ENCODE assay signal across 19 cellular contexts in genomic region chr20:57410398-57411323, GRCh38. TPM values are rescaled to one million over a fixed set of nuclear protein-coding genes. Genes with fewer than 3 reads are reported as not detected.
A peak's percentile ranks its signal among the peaks of the same experiment; 100 is the strongest.
DNase-seq lines count a peak whose midpoint lies in the region; ATAC-seq, FAIRE-seq and TF ChIP-seq lines count a peak whose summit lies in the region.
"Had no signal": no experiment of that assay in that cellular context is flagged by ENCODE, and none has a peak within 500 bp of the region (broad histone marks: within the 10 kb centered on the region; RNA-seq: fewer than 3 reads in every experiment).

No MANE protein-coding gene starts in this region.

- H4K20me1 ChIP-seq in BLaER1 (peaks cover 49% of the 10 kb centered on the region), K562 (replicated peaks; ENCODE audit: control insufficient read depth, insufficient read depth, low read length) (peaks cover 14% of the 10 kb centered on the region)

- FAIRE-seq in K562 (lab: Jason Lieb, UNC): peak; percentile 63
- FAIRE-seq: colon, pancreas had no signal

- peaks cover 78% of the 10 kb centered on the region for H3K4me1 ChIP-seq in BLaER1
- H3K4me1 ChIP-seq in CD8-positive, alpha-beta T cell (ENCODE audit: insufficient read depth, low read length): peaks cover 13% of the 10 kb centered on the region
- peaks cover 73 to 86% of the 10 kb centered on the region in 2 experiments for H3K4me1 ChIP-seq in K562 (replicated peaks in 1 of 2; ENCODE audit: control insufficient read depth in 2 of 2, insufficient read depth in 2 of 2, low read length in 2 of 2)
- no peaks in the 10 kb centered on the region for H3K4me1 ChIP-seq in thyroid gland
- H3K4me1 ChIP-seq: foreskin keratinocyte, pancreas, suprapubic skin had no signal

- in situ Hi-C loops in K562 (cut with MboI): no loop called here

- H3K27me3 ChIP-seq in BLaER1: no peaks in the 10 kb centered on the region
- H3K27me3 ChIP-seq in CD8-positive, alpha-beta T cell (ENCODE audit: insufficient read depth, low read length): no peaks in the 10 kb centered on the region
- no peaks in the 10 kb centered on the region for H3K27me3 ChIP-seq in K562 (ENCODE audit: control insufficient read depth in 2 of 2, insufficient read depth in 2 of 2, low read length in 2 of 2)
- H3K27me3 ChIP-seq in thyroid gland: no peaks in the 10 kb centered on the region
- H3K27me3 ChIP-seq: pancreas, suprapubic skin had no signal

- H3K4me2 ChIP-seq in BLaER1 (no peak overlapping the region), K562 (ENCODE audit: insufficient read depth, low read length) (peak overlapping the region; percentile 70)

- H3K36me3 Mint-ChIP-seq in CD8-positive, alpha-beta T cell: peaks cover 47% of the 10 kb centered on the region
- peaks cover 0 to 10% of the 10 kb centered on the region in 2 donors for H3K36me3 Mint-ChIP-seq in naive B cell

- WGBS in K562 (ENCODE audit: insufficient coverage, low coverage, missing lambda C conversion rate): 46% methylated on average over 21 of the region's 21 CpGs
- WGBS in thyroid gland, 2 donors: 82 to 90% methylated on average over 15 to 21 of the region's 21 CpGs

- TF ChIP-seq RAD21 in K562 (CRISPR knock-in tag; conservative IDR thresholded peaks at IDR 0.05 in 1 of 2, IDR thresholded peaks at IDR 0.05 in 1 of 2): no peak

- no peak overlapping the region for H3K27ac Mint-ChIP-seq in CD8-positive, alpha-beta T cell
- peak overlapping the region; percentile 2 to 99 (median 92) for H3K27ac Mint-ChIP-seq in naive B cell
- H3K27ac Mint-ChIP-seq: activated CD8-positive, alpha-beta memory T cell treated with anti-CD3 and anti-CD28 coated beads, Interleukin-2, amount 10 ng/mL, durations not matched to agents 7 days and 5 days had no signal

- peaks cover 33% of the 10 kb centered on the region for H3K4me1 Mint-ChIP-seq in CD8-positive, alpha-beta T cell (ENCODE audit: low read depth)
- H3K4me1 Mint-ChIP-seq in naive B cell: peaks cover 28 to 52% (median 36%) of the 10 kb centered on the region in 3 donors

- intact Hi-C loops in CD8-positive, alpha-beta T cell (cut with DNase I, micrococcal nuclease): no loop called here
- intact Hi-C loops in K562 (cut with micrococcal nuclease) (loop anchor here (2.0 kb wide), 2 partner anchors 20 to 42 kb away; partner anchors contain the start of gene RBM38), thyroid gland (cut with DNase I) (no loop called here)

- TF ChIP-seq POLR2A in K562 (conservative IDR thresholded peaks at IDR 0.05): no peak
- TF ChIP-seq POLR2A in thyroid gland (IDR thresholded peaks at IDR 0.05): no peak

- TF ChIP-seq EP300 in K562 (IDR thresholded peaks at IDR 0.05; ENCODE audit: low read length): no peak

- H3K4me3 ChIP-seq in BLaER1 (no peak overlapping the region), K562 (no peak overlapping the region), thyroid gland (replicated peaks in 1 of 3) (no peak overlapping the region)
- H3K4me3 ChIP-seq in CD8-positive, alpha-beta T cell (ENCODE audit: low read depth, low read length): no peak overlapping the region
- H3K4me3 ChIP-seq: pancreas, suprapubic skin had no signal

- TF ChIP-seq CTCF in CD8-positive, alpha-beta T cell (IDR thresholded peaks at IDR 0.05): no peak
- no peak for TF ChIP-seq CTCF in K562 (IDR thresholded peaks at IDR 0.05 in 2 of 3, conservative IDR thresholded peaks at IDR 0.05 in 1 of 3; ENCODE audit: insufficient read depth in 2 of 3, low read depth in 1 of 3, low read length in 3 of 3)
- TF ChIP-seq CTCF in thyroid gland (IDR thresholded peaks at IDR 0.05): no peak

- H3K4me3 Mint-ChIP-seq in CD8-positive, alpha-beta T cell: no peak overlapping the region
- peak overlapping the region in 3 of 8 donors; percentile 74 to 76 (median 74) for H3K4me3 Mint-ChIP-seq in naive B cell
- H3K4me3 Mint-ChIP-seq: activated CD8-positive, alpha-beta memory T cell treated with anti-CD3 and anti-CD28 coated beads, Interleukin-2, amount 10 ng/mL, durations not matched to agents 7 days and 5 days had no signal

- ATAC-seq in CD8-positive, alpha-beta T cell: peak; percentile 6
- ATAC-seq in K562: peak; percentile 1; the same call in 2 of the 3 replicates
- ATAC-seq in naive B cell (ENCODE audit: low read depth in 2 of 2): no peak
- ATAC-seq in HG03139 (IDR thresholded peaks at IDR 0.05; ENCODE audit: unreplicated experiment): no peak
- ATAC-seq in GM18870 (IDR thresholded peaks at IDR 0.05; ENCODE audit: unreplicated experiment): no peak
- ATAC-seq: activated CD8-positive, alpha-beta memory T cell treated with anti-CD3 and anti-CD28 coated beads, Interleukin-2, amount 10 ng/mL, durations not matched to agents 7 days and 5 days; foreskin keratinocyte; pancreas had no signal

- H3K9me1 ChIP-seq in K562 (ENCODE audit: control insufficient read depth, insufficient read depth, low read length): peaks cover 3% of the 10 kb centered on the region

- peak in 2 of 7 experiments; percentile 14 to 23 for DNase-seq in CD8-positive, alpha-beta T cell
- DNase-seq in K562 (ENCODE audit: extremely low read depth in 1 of 4, low spot score in 3 of 4) (no peak), naive B cell (peak; percentile 32), thyroid gland (no peak), germinal center (ENCODE audit: low spot score) (no peak)
- DNase-seq: activated CD8-positive, alpha-beta memory T cell treated with anti-CD3 and anti-CD28 coated beads, Interleukin-2, amount 10 ng/mL, durations not matched to agents 7 days and 5 days; activated gamma-delta T cell treated with Interleukin-2 at 50 U/mL for 16 hours; foreskin keratinocyte; left colon; NCI-H1417 treated with DMSO at 0.1 percent for 48 hours; NCI-H526 treated with DMSO at 0.1 percent for 48 hours; SHP77 treated with DMSO at 0.1 percent for 48 hours; stimulated activated CD4-positive, alpha-beta T cell treated with anti-CD3 and anti-CD28 coated beads, Interleukin-4, amount 100 ng/mL, for 24 hours had no signal

- POLR2A ChIA-PET in CD8-positive, alpha-beta T cell (lab: Charles Lee): no interaction called here
- POLR2A ChIA-PET in K562 (lab: Yijun Ruan, JAX): interaction anchor here (1.1 to 2.0 kb wide), 5 partner anchors 12 to 998 kb away, joined by 3 to 5 read pairs (median 4); partner anchors contain the start of gene CASS4

- peak overlapping the region; percentile 46; the same call in 1 of the 2 replicates for H3K27ac ChIP-seq in BLaER1
- H3K27ac ChIP-seq in CD8-positive, alpha-beta T cell (ENCODE audit: low read depth, low read length): no peak overlapping the region
- H3K27ac ChIP-seq in K562 (ENCODE audit: extremely low read depth, low read depth, low read length): peak overlapping the region; percentile 60; the same call in 2 of the 3 replicates
- H3K27ac ChIP-seq in thyroid gland: no peak overlapping the region
- H3K27ac ChIP-seq: foreskin keratinocyte, pancreas, suprapubic skin had no signal

- 0 out of 2 replicates have a peak overlapping the region, but pooled peaks have one; percentile 15 for H2AFZ ChIP-seq in K562 (ENCODE audit: low read depth, low read length)

- H3K79me2 ChIP-seq in K562 (ENCODE audit: control insufficient read depth, insufficient read depth, low read length): peaks cover 4% of the 10 kb centered on the region; the same call in 2 of the 3 replicates

- H3K9me3 ChIP-seq in BLaER1 (no peaks in the 10 kb centered on the region), K562 (replicated peaks; ENCODE audit: control insufficient read depth, insufficient read depth, low read depth, low read length) (no peaks in the 10 kb centered on the region), thyroid gland (no peaks in the 10 kb centered on the region)
- H3K9me3 ChIP-seq in CD8-positive, alpha-beta T cell (ENCODE audit: low read length): no peaks in the 10 kb centered on the region
- H3K9me3 ChIP-seq: pancreas, suprapubic skin had no signal

- no peak overlapping the region for H3K9ac ChIP-seq in BLaER1
- peak overlapping the region in 1 of 2 experiments; percentile 77; a peak in 1 of 4 replicates for H3K9ac ChIP-seq in K562 (ENCODE audit: insufficient read depth in 1 of 2, low read depth in 2 of 2, low read length in 2 of 2)

- peaks cover 55% of the 10 kb centered on the region for H3K36me3 ChIP-seq in BLaER1
- peaks cover 39% of the 10 kb centered on the region for H3K36me3 ChIP-seq in CD8-positive, alpha-beta T cell (ENCODE audit: insufficient read depth, low read length)
- H3K36me3 ChIP-seq in K562 (ENCODE audit: control insufficient read depth, insufficient read depth, low read length): peaks cover 42% of the 10 kb centered on the region; the same call in 2 of the 3 replicates
- peaks cover 14 to 16% of the 10 kb centered on the region in 2 donors for H3K36me3 ChIP-seq in thyroid gland

- CTCF ChIA-PET in CD8-positive, alpha-beta T cell (lab: Charles Lee): no interaction called here
- CTCF ChIA-PET in K562 (lab: Yijun Ruan, JAX; ENCODE audit: low intra/inter-chr PET ratio): no interaction called here

- BruUV-seq in K562 (replicated peaks; lab: Mats Ljungman, UMichigan): no TSS peak

- H3K9me3 Mint-ChIP-seq in CD8-positive, alpha-beta T cell: no peaks in the 10 kb centered on the region
- peaks cover 0 to 3% (median 0%) of the 10 kb centered on the region in 7 donors for H3K9me3 Mint-ChIP-seq in naive B cell

- no peaks in the 10 kb centered on the region for H3K27me3 Mint-ChIP-seq in CD8-positive, alpha-beta T cell (ENCODE audit: low read depth)
- no peaks in the 10 kb centered on the region for H3K27me3 Mint-ChIP-seq in naive B cell
- H3K27me3 Mint-ChIP-seq: activated CD8-positive, alpha-beta memory T cell treated with anti-CD3 and anti-CD28 coated beads, Interleukin-2, amount 10 ng/mL, durations not matched to agents 7 days and 5 days had no signal

RNA-seq across cellular contexts. Expression of gene RBM38, which starts 19.5 kb away (rescaled TPM):
- total RNA-seq in CD8-positive, alpha-beta T cell: 100 to 1,000 TPM; 739 to 743 TPM
- 13.6 and 33.0 TPM in 2 replicates for total RNA-seq in K562 (2011; cell fraction: chromatin; rRNA removed; ENCODE audit: low replicate concordance)
- 29.3 and 29.4 TPM in 2 replicates for total RNA-seq in K562 (2011; cell fraction: nucleolus; rRNA removed)
- total RNA-seq in K562 (2011; cell fraction: nucleoplasm; rRNA removed): 21.9 and 24.7 TPM in 2 replicates
- total RNA-seq in K562 (2014; rRNA removed) (63.6 and 74.0 TPM in 2 replicates), K562 (2014; rRNA removed; fragmentation: Illumina TruSeq; extraction: Trizol) (10.9 and 12.3 TPM in 2 replicates), K562 (2015; rRNA removed; fragmentation: Illumina TruSeq; extraction: Trizol) (33.9 and 36.1 TPM in 2 replicates), K562 (2021) (82.4 and 83.4 TPM in 2 replicates), thyroid gland (10 to 100 TPM; 11.0 to 16.0 (median 12.0) TPM)
- polyA plus RNA-seq in K562 (2011; rRNA removed) (31.9 and 33.2 TPM in 2 replicates), K562 (2014; fragmentation: Illumina TruSeq; extraction: Trizol) (22.5 and 55.0 TPM in 2 replicates), K562 (2014; fragmentation: Nextera tagmentation; extraction: Ambion mirVana) (under 1 TPM; 0.28 to 0.39 TPM), K562 (2014; rRNA removed) (79.6 and 84.1 TPM in 2 replicates), naive B cell (ENCODE audit: low read depth in 6 of 6) (100 to 1,000 TPM in 5 of 6 donors, 10 to 100 TPM in 1; 80.1 to 189 (median 157) TPM)
- 44.2 and 145 TPM in 2 replicates for polyA plus RNA-seq in K562 (2011; cell fraction: cytosol; rRNA removed)
- 29.1 and 66.0 TPM in 2 replicates for polyA plus RNA-seq in K562 (2011; cell fraction: nucleus; rRNA removed)
- polyA plus RNA-seq in K562 (2012): 54.8 and 56.8 TPM in 2 replicates
- polyA minus RNA-seq in K562 (2011; rRNA and poly(A)+ RNA removed): 7.0 and 14.2 TPM in 2 replicates
- polyA minus RNA-seq in K562 (2011; cell fraction: cytosol; rRNA and poly(A)+ RNA removed): 35.7 and 38.9 TPM in 2 replicates
- 8.0 and 10.9 TPM in 2 replicates for polyA minus RNA-seq in K562 (2011; cell fraction: nucleus; rRNA and poly(A)+ RNA removed)

RNA-seq across cellular contexts. Expression of gene RAE1, which starts 59.6 kb away (rescaled TPM):
- 10 to 100 TPM; 58.9 to 59.4 TPM for total RNA-seq in CD8-positive, alpha-beta T cell
- 95.3 and 106 TPM in 2 replicates for total RNA-seq in K562 (2011; cell fraction: chromatin; rRNA removed; ENCODE audit: low replicate concordance)
- total RNA-seq in K562 (2011; cell fraction: nucleolus; rRNA removed): 55.4 and 62.8 TPM in 2 replicates
- total RNA-seq in K562 (2011; cell fraction: nucleoplasm; rRNA removed): 67.5 and 71.1 TPM in 2 replicates
- total RNA-seq in K562 (2014; rRNA removed): 40.8 and 60.8 TPM in 2 replicates
- total RNA-seq in K562 (2014; rRNA removed; fragmentation: Illumina TruSeq; extraction: Trizol): 77.7 and 81.1 TPM in 2 replicates
- 82.6 and 84.9 TPM in 2 replicates for total RNA-seq in K562 (2015; rRNA removed; fragmentation: Illumina TruSeq; extraction: Trizol)
- total RNA-seq in K562 (2021): 68.7 and 70.5 TPM in 2 replicates
- polyA plus RNA-seq in K562 (2011; rRNA removed): 49.8 and 52.2 TPM in 2 replicates
- 54.7 and 109 TPM in 2 replicates for polyA plus RNA-seq in K562 (2011; cell fraction: cytosol; rRNA removed)
- 88.3 and 89.8 TPM in 2 replicates for polyA plus RNA-seq in K562 (2011; cell fraction: nucleus; rRNA removed)
- 45.2 and 61.8 TPM in 2 replicates for polyA plus RNA-seq in K562 (2012)
- polyA plus RNA-seq in K562 (2014; fragmentation: Illumina TruSeq; extraction: Trizol): 100 and 104 TPM in 2 replicates
- 100 to 1,000 TPM; 223 to 248 TPM for polyA plus RNA-seq in K562 (2014; fragmentation: Nextera tagmentation; extraction: Ambion mirVana)
- polyA plus RNA-seq in K562 (2014; rRNA removed): 33.7 and 62.4 TPM in 2 replicates
- polyA minus RNA-seq in K562 (2011; rRNA and poly(A)+ RNA removed): 80.5 and 110 TPM in 2 replicates
- polyA minus RNA-seq in K562 (2011; cell fraction: cytosol; rRNA and poly(A)+ RNA removed): 36.4 and 45.3 TPM in 2 replicates
- polyA minus RNA-seq in K562 (2011; cell fraction: nucleus; rRNA and poly(A)+ RNA removed): 55.3 and 89.0 TPM in 2 replicates
- polyA plus RNA-seq in naive B cell (ENCODE audit: low read depth in 6 of 6): 10 to 100 TPM; 31.1 to 55.1 (median 39.8) TPM
- 10 to 100 TPM; 17.5 to 26.4 (median 22.3) TPM for total RNA-seq in thyroid gland

Comparison
In these comparisons a context has a peak if more than half of its experiments do, and no peak if none do; other contexts are left out.
1. H3K27ac ChIP-seq: peak in BLaER1 (single experiment) and K562 (single experiment); none in CD8-positive, alpha-beta T cell (single experiment) and thyroid gland (0 of 3).
2. ATAC-seq: peak in CD8-positive, alpha-beta T cell (single experiment) and K562 (single experiment); none in naive B cell (0 of 2), HG03139 (single experiment) and GM18870 (single experiment).
3. RNA of gene RBM38, which starts 19.5 kb away (total RNA-seq): 739 to 743 TPM in CD8-positive, alpha-beta T cell; 10.9 to 83.4 TPM in K562 and 11.0 to 16.0 TPM in thyroid gland; every median in the first group is over 4 times any median in the second.